In genomic region chr19:33219261-33219812, GRCh38 we compare ENCODE assay signal across 14 cellular contexts. TPM values are rescaled to one million over a fixed set of nuclear protein-coding genes. Genes with fewer than 3 reads are reported as not detected.
DNase-seq lines count a peak whose midpoint lies in the region; ATAC-seq, FAIRE-seq and TF ChIP-seq lines count a peak whose summit lies in the region.
"Had no signal": no experiment of that assay in that cellular context is flagged by ENCODE, and none has a peak within 500 bp of the region (broad histone marks: within the 10 kb centered on the region; RNA-seq: fewer than 3 reads in every experiment).

No MANE protein-coding gene starts in this region.

- peak overlapping the region; percentile 88 for H3K18ac ChIP-seq in neuronal stem cell (ENCODE audit: low read length)

- no peak overlapping the region for H3K23ac ChIP-seq in neuronal stem cell (ENCODE audit: low read depth, low read length, poor library complexity)

- DNase-seq in DMS 273 (lab: John Stamatoyannopoulos, UW; ENCODE audit: unreplicated experiment) (peak; percentile 32), DMS 273 treated with DMSO at 0.1 percent for 48 hours (lab: John Stamatoyannopoulos, UW) (no peak), K562 (ENCODE audit: extremely low read depth in 1 of 4, low spot score in 3 of 4) (peak in 1 of 4 experiments; percentile 18), neuronal stem cell (ENCODE audit: low spot score) (no peak), mucosa of gallbladder (ENCODE audit: low spot score) (no peak), NCI-H510A (lab: John Stamatoyannopoulos, UW) (no peak)
- DNase-seq in stimulated activated naive CD4-positive, alpha-beta T cell (lab: John Stamatoyannopoulos, UW) = no peak
- DNase-seq: activated CD8-positive, alpha-beta memory T cell treated with anti-CD3 and anti-CD28 coated beads, Interleukin-2, amount 10 ng/mL, durations not matched to agents 7 days and 5 days; EL; naive B cell; stimulated activated CD8-positive, alpha-beta memory T cell treated with anti-CD3 and anti-CD28 coated beads, Interleukin-4, amount 100 ng/mL, for 48 hours had no signal

- no peak overlapping the region for H2BK15ac ChIP-seq in neuronal stem cell (ENCODE audit: low read length)

- POLR2A ChIA-PET in K562 (lab: Yijun Ruan, JAX) = interaction anchor here (0.6 kb wide), 1 partner anchor 110 kb away, joined by 3 read pairs; no protein-coding TSS in a partner anchor

- H3K9me1 ChIP-seq in K562 (ENCODE audit: control insufficient read depth, insufficient read depth, low read length) = no peaks in the 10 kb centered on the region

- H2BK5ac ChIP-seq in neuronal stem cell (ENCODE audit: low read length) = no peak overlapping the region

- TF ChIP-seq RAD21 in Ishikawa (IDR thresholded peaks at IDR 0.05; ENCODE audit: low read depth) (peak; percentile 9; the same call in 1 of the 2 replicates), K562 (CRISPR knock-in tag; conservative IDR thresholded peaks at IDR 0.05 in 1 of 2, IDR thresholded peaks at IDR 0.05 in 1 of 2) (no peak)

- H3K4me3 ChIP-seq in K562 (no peak overlapping the region), neuronal stem cell (ENCODE audit: low read length in 2 of 2) (no peak overlapping the region)

- no peak overlapping the region for H3K4me2 ChIP-seq in K562 (ENCODE audit: insufficient read depth, low read length)
- no peak overlapping the region for H3K4me2 ChIP-seq in neuronal stem cell (ENCODE audit: insufficient read depth, low read length, poor library complexity, severe bottlenecking)

- peak; percentile 35 to 45 (median 39); a peak in 4 of 6 replicates for TF ChIP-seq CTCF in K562 (IDR thresholded peaks at IDR 0.05 in 2 of 3, conservative IDR thresholded peaks at IDR 0.05 in 1 of 3; ENCODE audit: insufficient read depth in 2 of 3, low read depth in 1 of 3, low read length in 3 of 3)

- H2AK5ac ChIP-seq in neuronal stem cell (ENCODE audit: low read depth, low read length) = peak overlapping the region; percentile 86

- H2BK12ac ChIP-seq in neuronal stem cell (ENCODE audit: low read length) = peak overlapping the region; percentile 4

- TF ChIP-seq POLR2A in K562 (conservative IDR thresholded peaks at IDR 0.05) = no peak

- H3K9ac ChIP-seq in K562 (ENCODE audit: insufficient read depth in 1 of 2, low read depth in 2 of 2, low read length in 2 of 2) = no peak overlapping the region
- no peak overlapping the region for H3K9ac ChIP-seq in neuronal stem cell (ENCODE audit: low read depth, low read length, poor library complexity)

- WGBS in K562 (ENCODE audit: insufficient coverage, low coverage, missing lambda C conversion rate) = 2% methylated on average over 12 of the region's 12 CpGs
- WGBS in neuronal stem cell (ENCODE audit: extremely low coverage in 2 of 2, insufficient read length in 2 of 2, insufficient replicate concordance in 1 of 2), 2 donors = no CpG with 5 or more reads among the region's 12 CpGs

- FAIRE-seq in K562 (lab: Jason Lieb, UNC) = no peak
- FAIRE-seq: A204.1 had no signal

- in situ Hi-C loops in K562 (cut with MboI) = no loop called here

- CTCF ChIA-PET in K562 (lab: Yijun Ruan, JAX; ENCODE audit: low intra/inter-chr PET ratio) = no interaction called here

- H2AFZ ChIP-seq in K562 (ENCODE audit: low read depth, low read length) (no peak overlapping the region), neuronal stem cell (ENCODE audit: low read length) (peak overlapping the region; percentile 40)

- peaks cover 12% of the 10 kb centered on the region for H4K20me1 ChIP-seq in K562 (replicated peaks; ENCODE audit: control insufficient read depth, insufficient read depth, low read length)

- peaks cover 0 to 13% of the 10 kb centered on the region in 2 experiments; a peak in 2 of 5 replicates for H3K4me1 ChIP-seq in K562 (replicated peaks in 1 of 2; ENCODE audit: control insufficient read depth in 2 of 2, insufficient read depth in 2 of 2, low read length in 2 of 2)
- peaks cover 0 to 13% of the 10 kb centered on the region in 2 donors for H3K4me1 ChIP-seq in neuronal stem cell (ENCODE audit: control insufficient read depth in 2 of 2, insufficient read depth in 1 of 2, low read depth in 1 of 2, low read length in 2 of 2)

- intact Hi-C loops in K562 (cut with micrococcal nuclease) = no loop called here

- H4K91ac ChIP-seq in neuronal stem cell (ENCODE audit: low read depth, low read length, poor library complexity) = no peak overlapping the region

- no peaks in the 10 kb centered on the region for H3K79me2 ChIP-seq in K562 (ENCODE audit: control insufficient read depth, insufficient read depth, low read length)

- H3K36me3 ChIP-seq in K562 (ENCODE audit: control insufficient read depth, insufficient read depth, low read length) = no peaks in the 10 kb centered on the region
- H3K36me3 ChIP-seq in neuronal stem cell (replicated peaks in 1 of 2; ENCODE audit: control insufficient read depth in 2 of 2, insufficient read depth in 2 of 2, low read length in 2 of 2) = no peaks in the 10 kb centered on the region

- H3K14ac ChIP-seq in neuronal stem cell (ENCODE audit: low read length) = no peak overlapping the region

- H3K79me1 ChIP-seq in neuronal stem cell (ENCODE audit: low read depth, low read length) = no peaks in the 10 kb centered on the region

- H4K8ac ChIP-seq in neuronal stem cell (ENCODE audit: low read depth, low read length) = no peak overlapping the region

- H3K9me3 ChIP-seq in K562 (replicated peaks; ENCODE audit: control insufficient read depth, insufficient read depth, low read depth, low read length) (no peaks in the 10 kb centered on the region), neuronal stem cell (replicated peaks in 1 of 2; ENCODE audit: control insufficient read depth in 2 of 2, insufficient read depth in 1 of 2, low read depth in 1 of 2, low read length in 2 of 2) (no peaks in the 10 kb centered on the region)

- ATAC-seq in K562 = peak; percentile 59
- ATAC-seq: activated CD8-positive, alpha-beta memory T cell treated with anti-CD3 and anti-CD28 coated beads, Interleukin-2, amount 10 ng/mL, durations not matched to agents 7 days and 5 days had no signal

- no TSS peak for BruUV-seq in K562 (replicated peaks; lab: Mats Ljungman, UMichigan)

- no peak for TF ChIP-seq EP300 in Ishikawa (IDR thresholded peaks at IDR 0.05; ENCODE audit: borderline replicate concordance)
- TF ChIP-seq EP300 in K562 (IDR thresholded peaks at IDR 0.05; ENCODE audit: low read length) = no peak

- H3K4ac ChIP-seq in neuronal stem cell (ENCODE audit: low read length) = no peak overlapping the region

- H3K27me3 ChIP-seq in K562 (ENCODE audit: control insufficient read depth in 2 of 2, insufficient read depth in 2 of 2, low read length in 2 of 2) (peaks cover 38 to 72% of the 10 kb centered on the region in 2 experiments), neuronal stem cell (ENCODE audit: control insufficient read depth in 3 of 3, insufficient read depth in 3 of 3, low read depth in 1 of 3, low read length in 3 of 3) (peaks cover 0 to 40% (median 8%) of the 10 kb centered on the region in 3 experiments)

- H3K27ac ChIP-seq in K562 (ENCODE audit: extremely low read depth, low read depth, low read length) (no peak overlapping the region), neuronal stem cell (replicated peaks; ENCODE audit: low read length) (peak overlapping the region; percentile 73)

- H2BK120ac ChIP-seq in neuronal stem cell (ENCODE audit: low read depth, low read length) = no peak overlapping the region

TF ChIP-seq in Ishikawa, 13 proteins besides CTCF, POLR2A, EP300 and RAD21:
- no peak for TF ChIP-seq CREB1 (IDR thresholded peaks at IDR 0.05; ENCODE audit: low read depth)

TF ChIP-seq in K562, 482 proteins besides CTCF, POLR2A, EP300 and RAD21 (continues in another document):
- TF ChIP-seq ESRRA (IDR thresholded peaks at IDR 0.05; ENCODE audit: borderline replicate concordance, low read depth) = no peak

RNA-seq across cellular contexts. Expression of gene SLC7A10, which starts 6.3 kb away (rescaled TPM):
- not detected in 2 replicates for total RNA-seq in K562 (2011; cell fraction: chromatin; rRNA removed; ENCODE audit: low replicate concordance)
- total RNA-seq in K562 (2011; cell fraction: nucleolus; rRNA removed) = not detected in 2 replicates
- total RNA-seq in K562 (2011; cell fraction: nucleoplasm; rRNA removed) = not detected in 2 replicates
- total RNA-seq in K562 (2014; rRNA removed) (not detected in 2 replicates), K562 (2014; rRNA removed; fragmentation: Illumina TruSeq; extraction: Trizol) (not detected in 2 replicates), K562 (2015; rRNA removed; fragmentation: Illumina TruSeq; extraction: Trizol) (not detected in 2 replicates), K562 (2021) (not detected in 2 replicates), mucosa of gallbladder (not detected)
- polyA plus RNA-seq in K562 (2011; rRNA removed) (not detected in 2 replicates), K562 (2014; fragmentation: Illumina TruSeq; extraction: Trizol) (not detected in 2 replicates), K562 (2014; fragmentation: Nextera tagmentation; extraction: Ambion mirVana) (under 1 TPM in 1 of 2 experiments, not detected in 1; 0.07 TPM), K562 (2014; rRNA removed) (not detected in 2 replicates)
- polyA plus RNA-seq in K562 (2011; cell fraction: cytosol; rRNA removed) = not detected in 2 replicates
- not detected in 2 replicates for polyA plus RNA-seq in K562 (2011; cell fraction: nucleus; rRNA removed)
- polyA plus RNA-seq in K562 (2012) = not detected in 2 replicates
- polyA minus RNA-seq in K562 (2011; rRNA and poly(A)+ RNA removed) = not detected in 2 replicates
- not detected in 2 replicates for polyA minus RNA-seq in K562 (2011; cell fraction: cytosol; rRNA and poly(A)+ RNA removed)
- polyA minus RNA-seq in K562 (2011; cell fraction: nucleus; rRNA and poly(A)+ RNA removed) = not detected in 2 replicates
- polyA plus RNA-seq in neuronal stem cell (2013, experiment 1 of 2) = 1.1 TPM
- 0.97 TPM for polyA plus RNA-seq in neuronal stem cell (2013, experiment 2 of 2)
- total RNA-seq: activated CD8-positive, alpha-beta memory T cell treated with anti-CD3 and anti-CD28 coated beads, Interleukin-2, amount 10 ng/mL, durations not matched to agents 7 days and 5 days; T-helper 1 cell treated with Interleukin-12 subunit alpha and Interleukin-12 subunit beta and Interleukin-4 antibody, amounts not matched to agents 30 ng/mL and 1 ng/mL, for 36 hours had no signal

RNA-seq across cellular contexts. Expression of gene LRP3, which starts 25.2 kb away (rescaled TPM):
- not detected in 2 replicates for total RNA-seq in K562 (2011; cell fraction: chromatin; rRNA removed; ENCODE audit: low replicate concordance)
- total RNA-seq in K562 (2011; cell fraction: nucleolus; rRNA removed) = not detected in 2 replicates
- not detected in 2 replicates for total RNA-seq in K562 (2011; cell fraction: nucleoplasm; rRNA removed)
- total RNA-seq in K562 (2014; rRNA removed) (not detected in 2 replicates), K562 (2014; rRNA removed; fragmentation: Illumina TruSeq; extraction: Trizol) (not detected in 2 replicates), K562 (2015; rRNA removed; fragmentation: Illumina TruSeq; extraction: Trizol) (not detected in 2 replicates), K562 (2021) (0.04 and 0.29 TPM in 2 replicates), mucosa of gallbladder (25.7 TPM)
- polyA plus RNA-seq in K562 (2011; rRNA removed) (not detected in 2 replicates), K562 (2014; fragmentation: Illumina TruSeq; extraction: Trizol) (not detected in 2 replicates), K562 (2014; fragmentation: Nextera tagmentation; extraction: Ambion mirVana) (not detected), K562 (2014; rRNA removed) (not detected in 2 replicates)
- not detected in 2 replicates for polyA plus RNA-seq in K562 (2011; cell fraction: cytosol; rRNA removed)
- polyA plus RNA-seq in K562 (2011; cell fraction: nucleus; rRNA removed) = not detected in 2 replicates
- polyA plus RNA-seq in K562 (2012) = not detected in 2 replicates
- polyA minus RNA-seq in K562 (2011; rRNA and poly(A)+ RNA removed) = not detected in 2 replicates
- not detected in 2 replicates for polyA minus RNA-seq in K562 (2011; cell fraction: cytosol; rRNA and poly(A)+ RNA removed)
- polyA minus RNA-seq in K562 (2011; cell fraction: nucleus; rRNA and poly(A)+ RNA removed) = not detected in 2 replicates
- 42.5 TPM for polyA plus RNA-seq in neuronal stem cell (2013, experiment 1 of 2)
- polyA plus RNA-seq in neuronal stem cell (2013, experiment 2 of 2) = 38.5 TPM

Comparison
In these comparisons a context has a peak if more than half of its experiments do, and no peak if none do; other contexts are left out.
1. RNA of gene LRP3, which starts 25.2 kb away (total RNA-seq): 25.7 TPM in mucosa of gallbladder (single experiment); 0.04 to 0.29 TPM in K562; every median in the first group is over 10 times any median in the second.